Comparison of ENCODE assay signal across 16 cellular contexts in genomic region chr12:88574278-88574677, GRCh38. TPM values are rescaled to one million over a fixed set of nuclear protein-coding genes. Genes with fewer than 3 reads are reported as not detected.
DNase-seq lines count a peak whose midpoint lies in the region; ATAC-seq and TF ChIP-seq lines count a peak whose summit lies in the region.
"Had no signal": no experiment of that assay in that cellular context is flagged by ENCODE, and none has a peak within 500 bp of the region (broad histone marks: within the 10 kb centered on the region; RNA-seq: fewer than 3 reads in every experiment).

No MANE protein-coding gene starts in this region.

- WGBS in sigmoid colon, 2 donors: 45 to 72% methylated on average over 2 of the region's 2 CpGs

- no peak for TF ChIP-seq CTCF in fibroblast of the aortic adventitia (IDR thresholded peaks at IDR 0.05; ENCODE audit: insufficient read depth, low read length)
- TF ChIP-seq CTCF in sigmoid colon (IDR thresholded peaks at IDR 0.05): no peak

- peak overlapping the region; percentile 68 to 86 (median 85) for H3K27ac ChIP-seq in sigmoid colon
- H3K27ac ChIP-seq: cardiac muscle cell, parathyroid adenoma had no signal

- in situ Hi-C loops in ACHN (cut with HindIII; ENCODE audit: low pct_ligation_motif_present, low pct_unique_long_range_greater_than_20kb, low sequenced_read_pairs): no loop called here

- peaks cover 1% of the 10 kb centered on the region for H3K4me1 Mint-ChIP-seq in activated naive CD4-positive, alpha-beta T cell treated with anti-CD3 and anti-CD28 coated beads for 36 hours (ENCODE audit: low read depth)
- H3K4me1 Mint-ChIP-seq: T-helper 17 cell had no signal

- no peak overlapping the region for H3K4me3 Mint-ChIP-seq in activated naive CD4-positive, alpha-beta T cell treated with anti-CD3 and anti-CD28 coated beads for 36 hours
- H3K4me3 Mint-ChIP-seq: T-helper 17 cell had no signal

- H3K4me3 ChIP-seq in fibroblast of the aortic adventitia (ENCODE audit: low read depth, low read length): peak overlapping the region; percentile 23
- peak overlapping the region in 3 of 4 donors; percentile 11 to 20 (median 13) for H3K4me3 ChIP-seq in sigmoid colon
- H3K4me3 ChIP-seq in H7 (ENCODE audit: insufficient read depth, low read depth, low read length): no peak overlapping the region
- H3K4me3 ChIP-seq: cardiac muscle cell had no signal

- H3K9me3 ChIP-seq in sigmoid colon: no peaks in the 10 kb centered on the region

- H3K27ac Mint-ChIP-seq in activated naive CD4-positive, alpha-beta T cell treated with anti-CD3 and anti-CD28 coated beads for 36 hours: no peak overlapping the region
- H3K27ac Mint-ChIP-seq: T-helper 17 cell had no signal

- H3K4me1 ChIP-seq in sigmoid colon: peaks cover 0 to 88% (median 80%) of the 10 kb centered on the region in 4 donors
- H3K4me1 ChIP-seq: parathyroid adenoma had no signal

- peak; percentile 40 for DNase-seq in ACHN
- peak; percentile 15 for DNase-seq in RPMI7951 (ENCODE audit: low read depth)
- DNase-seq in fibroblast of the aortic adventitia (ENCODE audit: low read depth): no peak
- DNase-seq in sigmoid colon: peak; percentile 62
- no peak for DNase-seq in DMS153 (lab: John Stamatoyannopoulos, UW)
- DNase-seq in activated naive CD4-positive, alpha-beta T cell treated with anti-CD3 and anti-CD28 coated beads for 36 hours: no peak
- no peak for DNase-seq in H7
- DNase-seq: activated naive CD4-positive, alpha-beta T cell; COR-L47; GF-D8; stimulated activated CD4-positive, alpha-beta T cell treated with anti-CD3 and anti-CD28 coated beads, Interleukin-12 subunit alpha, Interleukin-12 subunit beta, amount 100 ng/mL, for 4 hours; T-helper 17 cell had no signal

- TF ChIP-seq POLR2A in sigmoid colon (IDR thresholded peaks at IDR 0.05): no peak

- CTCF ChIA-PET in activated naive CD4-positive, alpha-beta T cell treated with anti-CD3 and anti-CD28 coated beads for 36 hours (lab: Charles Lee): no interaction called here

- no peaks in the 10 kb centered on the region for H3K9me3 Mint-ChIP-seq in activated naive CD4-positive, alpha-beta T cell treated with anti-CD3 and anti-CD28 coated beads for 36 hours

- intact Hi-C loops in sigmoid colon (cut with DNase I): loop anchor here (5.0 to 10.0 kb wide), 2 partner anchors 139 to 247 kb away; no protein-coding TSS in a partner anchor
- intact Hi-C loops in activated naive CD4-positive, alpha-beta T cell treated with anti-CD3 and anti-CD28 coated beads for 36 hours (cut with micrococcal nuclease): no loop called here

- H3K36me3 ChIP-seq in sigmoid colon: no peaks in the 10 kb centered on the region
- no peaks in the 10 kb centered on the region for H3K36me3 ChIP-seq in H7 (replicated peaks; ENCODE audit: control insufficient read depth, insufficient read depth, low read length)
- H3K36me3 ChIP-seq: cardiac muscle cell had no signal

- ATAC-seq in GM19023 (IDR thresholded peaks at IDR 0.05; ENCODE audit: unreplicated experiment): no peak
- ATAC-seq: activated CD4-positive, CD25-positive, alpha-beta regulatory T cell treated with anti-CD3 and anti-CD28 coated beads, Interleukin-2, amount 50 U/mL, for 24 hours; T-helper 17 cell had no signal

- H3K27me3 ChIP-seq in sigmoid colon: no peaks in the 10 kb centered on the region
- no peaks in the 10 kb centered on the region; the same call in none of the 2 replicates for H3K27me3 ChIP-seq in H7 (ENCODE audit: control insufficient read depth, insufficient read depth, low read length)

- H3K36me3 Mint-ChIP-seq in activated naive CD4-positive, alpha-beta T cell treated with anti-CD3 and anti-CD28 coated beads for 36 hours (ENCODE audit: low read depth): no peaks in the 10 kb centered on the region

- peaks cover 14% of the 10 kb centered on the region for H3K27me3 Mint-ChIP-seq in activated naive CD4-positive, alpha-beta T cell treated with anti-CD3 and anti-CD28 coated beads for 36 hours (ENCODE audit: low read depth)

- no peak for TF ChIP-seq EP300 in sigmoid colon (IDR thresholded peaks at IDR 0.05)

RNA-seq across cellular contexts. Expression of gene KITLG, which starts 6.0 kb away (rescaled TPM):
- 4.7 and 5.4 TPM in 2 replicates for total RNA-seq in RPMI7951 (2014; rRNA removed; shearing (Covaris generic))
- total RNA-seq in fibroblast of the aortic adventitia (ENCODE audit: low replicate concordance) (15.1 and 110 TPM in 2 replicates), sigmoid colon (100 to 1,000 TPM in 1 of 4 donors, 10 to 100 TPM in 3; 54.6 to 149 (median 80.4) TPM)
- 10 to 100 TPM in 2 of 3 donors, 1 to 10 TPM in 1; 8.1 to 15.0 (median 13.7) TPM for polyA plus RNA-seq in sigmoid colon
- under 1 TPM; 0.07 to 0.15 TPM for total RNA-seq in activated naive CD4-positive, alpha-beta T cell treated with anti-CD3 and anti-CD28 coated beads for 36 hours
- total RNA-seq in H7 (2014; rRNA removed; shearing (Covaris generic)): 5.8 and 7.2 TPM in 2 replicates

Comparison
In these comparisons a context has a peak if more than half of its experiments do, and no peak if none do; other contexts are left out.
1. DNase-seq: peak in ACHN (single experiment), RPMI7951 (single experiment) and sigmoid colon (single experiment); none in fibroblast of the aortic adventitia (single experiment), DMS153 (single experiment), activated naive CD4-positive, alpha-beta T cell treated with anti-CD3 and anti-CD28 coated beads for 36 hours (single experiment) and H7 (single experiment).